Comparison of ENCODE assay signal across 8 cellular contexts in the genomic region with DNA sequence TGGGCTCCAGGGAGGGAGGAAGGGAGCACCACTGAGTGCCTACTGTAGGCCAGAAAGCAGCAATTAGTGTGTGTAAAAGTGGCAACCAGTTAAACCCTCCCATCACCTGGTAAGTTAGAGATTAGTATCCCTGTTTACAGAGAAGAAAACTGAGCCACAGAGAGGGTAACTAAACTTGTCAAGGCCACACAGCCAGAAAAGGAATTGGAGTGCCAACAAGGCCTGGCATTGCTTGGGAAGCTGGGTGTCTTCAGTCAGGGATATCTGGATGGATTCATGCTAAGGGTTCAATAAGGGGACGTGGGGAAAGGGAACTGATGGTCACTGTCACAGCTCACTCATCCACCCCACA. TPM values are rescaled to one million over a fixed set of nuclear protein-coding genes. Genes with fewer than 3 reads are reported as not detected.
DNase-seq lines count a peak whose midpoint lies in the region; ATAC-seq lines count a peak whose summit lies in the region.

No MANE protein-coding gene starts in this region.

- peak overlapping the region; percentile 66 for H3K27ac ChIP-seq in stomach smooth muscle (ENCODE audit: low read length)

- no peak for ATAC-seq in activated T-helper 17 cell treated with anti-CD3 and anti-CD28 coated beads, Interleukin-2, amount 50 U/mL, for 72 hours (replicated peaks)
- no peak for ATAC-seq in GM18873 (IDR thresholded peaks at IDR 0.05; ENCODE audit: low FRiP score, unreplicated experiment)

- H3K9me3 Mint-ChIP-seq in activated CD4-positive, alpha-beta T cell treated with anti-CD3 and anti-CD28 coated beads, Interleukin-2, amount 10 ng/mL, durations not matched to agents 24 days and 14 days, result no peaks in the 10 kb centered on the region
- H3K9me3 Mint-ChIP-seq in activated T-helper 17 cell treated with anti-CD3 and anti-CD28 coated beads, Interleukin-2, amount 50 U/mL, for 72 hours, result no peaks in the 10 kb centered on the region

- no peak for DNase-seq in activated CD4-positive, alpha-beta T cell treated with anti-CD3 and anti-CD28 coated beads, Interleukin-2, amount 10 ng/mL, durations not matched to agents 24 days and 14 days
- DNase-seq in activated CD4-positive, alpha-beta T cell treated with anti-CD3 and anti-CD28 coated beads for 4 hours, result no peak
- DNase-seq in NCI-H1105 treated with DMSO at 0.1 percent for 48 hours (lab: John Stamatoyannopoulos, UW), result no peak
- no peak for DNase-seq in NCI-H526 treated with DMSO at 0.1 percent for 48 hours (lab: John Stamatoyannopoulos, UW)

- peaks cover 12% of the 10 kb centered on the region for H3K4me1 ChIP-seq in stomach smooth muscle (ENCODE audit: control insufficient read depth, insufficient read depth, low read length)

- H3K36me3 Mint-ChIP-seq in activated CD4-positive, alpha-beta T cell treated with anti-CD3 and anti-CD28 coated beads, Interleukin-2, amount 10 ng/mL, durations not matched to agents 24 days and 14 days (ENCODE audit: low read depth), result no peaks in the 10 kb centered on the region
- no peaks in the 10 kb centered on the region for H3K36me3 Mint-ChIP-seq in activated T-helper 17 cell treated with anti-CD3 and anti-CD28 coated beads, Interleukin-2, amount 50 U/mL, for 72 hours (ENCODE audit: low read depth)

- peak overlapping the region; percentile 72 for H3K4me3 ChIP-seq in iPS-11a (ENCODE audit: low read depth, low read length)
- peak overlapping the region; percentile 69 to 86 for H3K4me3 ChIP-seq in stomach smooth muscle (ENCODE audit: low read length in 2 of 2)

- H3K4me1 Mint-ChIP-seq in activated CD4-positive, alpha-beta T cell treated with anti-CD3 and anti-CD28 coated beads, Interleukin-2, amount 10 ng/mL, durations not matched to agents 24 days and 14 days, result peaks cover 13% of the 10 kb centered on the region
- peaks cover 8% of the 10 kb centered on the region for H3K4me1 Mint-ChIP-seq in activated T-helper 17 cell treated with anti-CD3 and anti-CD28 coated beads, Interleukin-2, amount 50 U/mL, for 72 hours

- peak overlapping the region in 1 of 2 donors; percentile 73 for H3K9ac ChIP-seq in stomach smooth muscle (ENCODE audit: low read length in 2 of 2)

- H3K36me3 ChIP-seq in stomach smooth muscle (ENCODE audit: control insufficient read depth in 2 of 2, insufficient read depth in 2 of 2, low read length in 2 of 2), result no peaks in the 10 kb centered on the region

- H3K27ac Mint-ChIP-seq in activated CD4-positive, alpha-beta T cell treated with anti-CD3 and anti-CD28 coated beads, Interleukin-2, amount 10 ng/mL, durations not matched to agents 24 days and 14 days, result peak overlapping the region; percentile 89
- peak overlapping the region; percentile 97 for H3K27ac Mint-ChIP-seq in activated T-helper 17 cell treated with anti-CD3 and anti-CD28 coated beads, Interleukin-2, amount 50 U/mL, for 72 hours

- intact Hi-C loops in activated CD4-positive, alpha-beta T cell treated with anti-CD3 and anti-CD28 coated beads, Interleukin-2, amount 10 ng/mL, durations not matched to agents 24 days and 14 days (cut with micrococcal nuclease), result no loop called here

- H3K27me3 ChIP-seq in stomach smooth muscle (ENCODE audit: control insufficient read depth in 1 of 2, insufficient read depth in 2 of 2, low read length in 2 of 2), result no peaks in the 10 kb centered on the region

- peaks cover 4% of the 10 kb centered on the region for H3K27me3 Mint-ChIP-seq in activated CD4-positive, alpha-beta T cell treated with anti-CD3 and anti-CD28 coated beads, Interleukin-2, amount 10 ng/mL, durations not matched to agents 24 days and 14 days
- H3K27me3 Mint-ChIP-seq in activated T-helper 17 cell treated with anti-CD3 and anti-CD28 coated beads, Interleukin-2, amount 50 U/mL, for 72 hours, result no peaks in the 10 kb centered on the region

- no peaks in the 10 kb centered on the region for H3K9me3 ChIP-seq in stomach smooth muscle (ENCODE audit: control insufficient read depth in 2 of 2, low read length in 2 of 2)

- H3K4me3 Mint-ChIP-seq in activated CD4-positive, alpha-beta T cell treated with anti-CD3 and anti-CD28 coated beads, Interleukin-2, amount 10 ng/mL, durations not matched to agents 24 days and 14 days, result peak overlapping the region; percentile 86
- H3K4me3 Mint-ChIP-seq in activated T-helper 17 cell treated with anti-CD3 and anti-CD28 coated beads, Interleukin-2, amount 50 U/mL, for 72 hours, result peak overlapping the region; percentile 89

RNA-seq across cellular contexts. Expression of a gene that starts 23.6 kb away (rescaled TPM):
- 0.40 and 0.45 TPM in 2 replicates for total RNA-seq in activated CD4-positive, alpha-beta T cell treated with anti-CD3 and anti-CD28 coated beads, Interleukin-2, amount 10 ng/mL, durations not matched to agents 24 days and 14 days
- 1 to 10 TPM in 1 of 2 donors, under 1 TPM in 1; 0.24 to 4.5 TPM for total RNA-seq in activated T-helper 17 cell treated with anti-CD3 and anti-CD28 coated beads, Interleukin-2, amount 50 U/mL, for 72 hours

RNA-seq across cellular contexts. Expression of a gene that starts 28.1 kb away (rescaled TPM):
- not detected in 2 replicates for total RNA-seq in activated CD4-positive, alpha-beta T cell treated with anti-CD3 and anti-CD28 coated beads, Interleukin-2, amount 10 ng/mL, durations not matched to agents 24 days and 14 days
- 1 to 10 TPM in 1 of 2 donors, under 1 TPM in 1; 0.84 to 1.8 TPM for total RNA-seq in activated T-helper 17 cell treated with anti-CD3 and anti-CD28 coated beads, Interleukin-2, amount 50 U/mL, for 72 hours
